ENCODE assay signal across 16 cellular contexts in genomic region chr17:12422632-12423031, GRCh38.
DNase-seq lines count a peak whose midpoint lies in the region; TF ChIP-seq lines count a peak whose summit lies in the region.
"Had no signal": no experiment of that assay in that cellular context is flagged by ENCODE, and none has a peak within 500 bp of the region (broad histone marks: within the 10 kb centered on the region; RNA-seq: fewer than 3 reads in every experiment).

No MANE protein-coding gene starts in this region.

- TF ChIP-seq POLR2A in stomach (IDR thresholded peaks at IDR 0.05), result no peak

- 93% methylated on average over 13 of the region's 13 CpGs for WGBS in mesenchymal stem cell
- WGBS in stomach, 5 donors, result 14 to 44% (median 24%) methylated on average over 8 to 13 of the region's 13 CpGs

- DNase-seq in NCI-H774 (lab: John Stamatoyannopoulos, UW) (peak; percentile 65), mesenchymal stem cell (no peak), stomach (peak; percentile 73), GM13977 (ENCODE audit: low spot score) (no peak), NOMO-1 (lab: John Stamatoyannopoulos, UW; ENCODE audit: unreplicated experiment in 2 of 2) (no peak), GM19238 (ENCODE audit: insufficient read length, low spot score) (no peak)
- DNase-seq: activated CD4-positive, alpha-beta T cell treated with anti-CD3 and anti-CD28 coated beads, Interleukin-2, amount 50 U/mL, for 1 hour; activated T-cell treated with anti-CD3 and anti-CD28 coated beads, Interleukin-2, amount 50 U/mL, for 1 hour; Caco-2; erythroblast; mammary epithelial cell; NCI-H510A treated with DMSO at 0.1 percent for 48 hours; stimulated activated CD4-positive, alpha-beta T cell treated with anti-CD3 and anti-CD28 coated beads, Interleukin-2, amount 100 ng/mL, for 48 hours; SW 1271; testis had no signal

- H4K91ac ChIP-seq in mesenchymal stem cell (ENCODE audit: low read length), result peak overlapping the region; percentile 34

- no peak overlapping the region for H2BK120ac ChIP-seq in mesenchymal stem cell (ENCODE audit: low read depth, low read length)

- no peak overlapping the region for H4K8ac ChIP-seq in mesenchymal stem cell (ENCODE audit: low read length)

- no peaks in the 10 kb centered on the region for H3K79me1 ChIP-seq in mesenchymal stem cell (replicated peaks; ENCODE audit: low read length, poor library complexity, severe bottlenecking)

- H3K14ac ChIP-seq in mesenchymal stem cell (ENCODE audit: low read length in 2 of 2), result no peak overlapping the region

- H3K36me3 ChIP-seq in endocrine pancreas (ENCODE audit: control insufficient read depth, insufficient read depth, low read length) (no peaks in the 10 kb centered on the region), mesenchymal stem cell (ENCODE audit: control insufficient read depth in 1 of 2, insufficient read depth in 2 of 2, low read depth in 1 of 2, low read length in 2 of 2) (no peaks in the 10 kb centered on the region), stomach (no peaks in the 10 kb centered on the region)

- peak overlapping the region in 1 of 2 experiments; percentile 2 for H2BK12ac ChIP-seq in mesenchymal stem cell (ENCODE audit: low read length in 2 of 2)

- intact Hi-C loops in stomach (cut with DNase I; ENCODE audit: low total_unique reads), result no loop called here

- TF ChIP-seq EP300 in stomach (IDR thresholded peaks at IDR 0.05), result no peak

- H3K4me3 ChIP-seq in endocrine pancreas (ENCODE audit: control insufficient read depth, insufficient read depth, low read length) (peak overlapping the region; percentile 19), mesenchymal stem cell (ENCODE audit: insufficient read depth in 1 of 2, low read depth in 1 of 2, low read length in 2 of 2) (no peak overlapping the region), stomach (no peak overlapping the region)
- H3K4me3 ChIP-seq: testis had no signal

- H3K4ac ChIP-seq in mesenchymal stem cell (ENCODE audit: low read depth in 1 of 2, low read length in 2 of 2), result no peak overlapping the region

- H3K27ac ChIP-seq in mesenchymal stem cell (ENCODE audit: low read length, poor library complexity, severe bottlenecking), result no peak overlapping the region
- peak overlapping the region in 2 of 5 donors; percentile 20 to 71 for H3K27ac ChIP-seq in stomach
- H3K27ac ChIP-seq: testis had no signal

- no peaks in the 10 kb centered on the region for H3K27me3 ChIP-seq in endocrine pancreas (ENCODE audit: control insufficient read depth, insufficient read depth, low read length)
- H3K27me3 ChIP-seq in mesenchymal stem cell (ENCODE audit: control insufficient read depth in 1 of 2, insufficient read depth in 1 of 2, low read length in 2 of 2), result no peaks in the 10 kb centered on the region
- no peaks in the 10 kb centered on the region for H3K27me3 ChIP-seq in stomach
- H3K27me3 ChIP-seq: testis had no signal

- TF ChIP-seq CTCF in stomach (IDR thresholded peaks at IDR 0.05) (no peak), GM13977 (IDR thresholded peaks at IDR 0.05; ENCODE audit: extremely low read depth, insufficient read depth, missing control alignments) (no peak)

- no peak overlapping the region for H3K9ac ChIP-seq in endocrine pancreas (ENCODE audit: control insufficient read depth, insufficient read depth, low read length)
- no peak overlapping the region for H3K9ac ChIP-seq in mesenchymal stem cell (ENCODE audit: low read length)

- H3K23ac ChIP-seq in mesenchymal stem cell (ENCODE audit: low read length in 2 of 2), result no peak overlapping the region

- H3K4me1 ChIP-seq in endocrine pancreas (ENCODE audit: control insufficient read depth, insufficient read depth, low read length) (no peaks in the 10 kb centered on the region), mesenchymal stem cell (ENCODE audit: control insufficient read depth, insufficient read depth, low read depth, low read length) (peaks cover 2% of the 10 kb centered on the region), stomach (peaks cover 10 to 25% (median 19%) of the 10 kb centered on the region in 4 donors)
- H3K4me1 ChIP-seq: Caco-2, testis had no signal

- H3K4me2 ChIP-seq in mesenchymal stem cell (ENCODE audit: low read length, poor library complexity, severe bottlenecking), result no peak overlapping the region

- H2BK5ac ChIP-seq in mesenchymal stem cell (ENCODE audit: low read depth, low read length, poor library complexity, severe bottlenecking), result no peak overlapping the region

- in situ Hi-C loops in GM13977 (cut with MboI; ENCODE audit: low pct_unique_long_range_greater_than_20kb, low sequenced_read_pairs, unreplicated experiment), result no loop called here

- H2AFZ ChIP-seq in mesenchymal stem cell (ENCODE audit: low read depth, low read length), result no peak overlapping the region

- peak overlapping the region in 1 of 2 experiments; percentile 9 for H3K18ac ChIP-seq in mesenchymal stem cell (ENCODE audit: low read depth in 1 of 2, low read length in 2 of 2)

- H2AK5ac ChIP-seq in mesenchymal stem cell (ENCODE audit: low read length, severe bottlenecking), result no peak overlapping the region

- H3K9me3 ChIP-seq in endocrine pancreas (ENCODE audit: control insufficient read depth, low read length), result no peaks in the 10 kb centered on the region
- no peaks in the 10 kb centered on the region for H3K9me3 ChIP-seq in mesenchymal stem cell (ENCODE audit: control insufficient read depth, low read length)
- peaks cover 0 to 9% (median 0%) of the 10 kb centered on the region in 4 donors for H3K9me3 ChIP-seq in stomach
- H3K9me3 ChIP-seq: Caco-2, testis had no signal

- no peak overlapping the region for H2BK15ac ChIP-seq in mesenchymal stem cell (ENCODE audit: low read depth, poor library complexity, severe bottlenecking)

Comparison
In these comparisons a context has a peak if more than half of its experiments do, and no peak if none do; other contexts are left out.
1. DNase-seq: peak in NCI-H774 (single experiment) and stomach (single experiment); none in mesenchymal stem cell (single experiment), GM13977 (single experiment), NOMO-1 (0 of 2) and GM19238 (single experiment).